In genomic region chr9:113365652-113366051, GRCh38 we compare ENCODE assay signal across 3 cellular contexts. TPM values are rescaled to one million over a fixed set of nuclear protein-coding genes. Genes with fewer than 3 reads are reported as not detected.
"Had no signal": no experiment of that assay in that cellular context is flagged by ENCODE, and none has a peak within 500 bp of the region (broad histone marks: within the 10 kb centered on the region; RNA-seq: fewer than 3 reads in every experiment).

No MANE protein-coding gene starts in this region.

RNA-seq across cellular contexts. Expression of gene BSPRY, which starts 16.3 kb away (rescaled TPM):
- total RNA-seq: chondrocyte, IMR-90, RPMI7951 had no signal
- polyA plus RNA-seq: IMR-90 had no signal
